In genomic region chr16:4365014-4365406, GRCh38 we compare ENCODE assay signal across 22 cellular contexts. TPM values are rescaled to one million over a fixed set of nuclear protein-coding genes. Genes with fewer than 3 reads are reported as not detected.
DNase-seq lines count a peak whose midpoint lies in the region; ATAC-seq and TF ChIP-seq lines count a peak whose summit lies in the region.
"Had no signal": no experiment of that assay in that cellular context is flagged by ENCODE, and none has a peak within 500 bp of the region (broad histone marks: within the 10 kb centered on the region; RNA-seq: fewer than 3 reads in every experiment).

No MANE protein-coding gene starts in this region.

- TF ChIP-seq EP300 in gastroesophageal sphincter (IDR thresholded peaks at IDR 0.05) = no peak

- ATAC-seq in GM18511 (IDR thresholded peaks at IDR 0.05; ENCODE audit: unreplicated experiment) (peak; percentile 96), HG02571 (IDR thresholded peaks at IDR 0.05; ENCODE audit: unreplicated experiment) (peak; percentile 51), HG03521 (IDR thresholded peaks at IDR 0.05; ENCODE audit: unreplicated experiment) (peak; percentile 49), gastroesophageal sphincter (no peak)
- ATAC-seq: esophagus mucosa had no signal

- no peak for TF ChIP-seq CTCF in spleen (IDR thresholded peaks at IDR 0.05 in 8 of 11, conservative IDR thresholded peaks at IDR 0.05 in 3 of 11)
- TF ChIP-seq CTCF in gastroesophageal sphincter (IDR thresholded peaks at IDR 0.05) = no peak
- TF ChIP-seq CTCF in lower leg skin (IDR thresholded peaks at IDR 0.05) = no peak

- H3K36me3 ChIP-seq in spleen (peaks cover 0 to 96% (median 55%) of the 10 kb centered on the region in 6 donors), gastroesophageal sphincter (peaks cover 0 to 57% of the 10 kb centered on the region in 2 donors)

- DNase-seq in spleen (peak; percentile 84), NOMO-1 (lab: John Stamatoyannopoulos, UW; ENCODE audit: unreplicated experiment in 2 of 2) (no peak), midbrain (lab: John Stamatoyannopoulos, UW) (no peak), lower leg skin (ENCODE audit: low spot score in 2 of 2) (no peak)
- DNase-seq: activated CD4-positive, CD25-positive, alpha-beta regulatory T cell treated with anti-CD3 and anti-CD28 coated beads, Interleukin-2, amount 50 U/mL, for 72 hours; activated CD8-positive, alpha-beta memory T cell treated with anti-CD3 and anti-CD28 coated beads, Interleukin-2, amount 50 U/mL, for 48 hours; activated naive CD4-positive, alpha-beta T cell treated with anti-CD3 and anti-CD28 coated beads, Interleukin-2, amount 10 ng/mL, durations not matched to agents 7 days and 5 days; Calu3; GDM1; glutamatergic neuron; mesendoderm; NCI-H1417; NK-92 treated with Interleukin-12 subunit alpha and Interleukin-12 subunit beta, amount 100 ng/mL, for 24 hours; substantia nigra had no signal

- no peak overlapping the region for H3K4me3 ChIP-seq in spleen
- no peak overlapping the region for H3K4me3 ChIP-seq in gastroesophageal sphincter
- H3K4me3 ChIP-seq in lower leg skin (ENCODE audit: low read depth, poor library complexity, severe bottlenecking) = no peak overlapping the region

- H3K9me3 ChIP-seq in spleen (no peaks in the 10 kb centered on the region), gastroesophageal sphincter (no peaks in the 10 kb centered on the region)
- H3K9me3 ChIP-seq: neutrophil had no signal

- WGBS in spleen, 5 donors = 63 to 76% (median 69%) methylated on average over 2 to 10 of the region's 10 CpGs
- WGBS in gastroesophageal sphincter (ENCODE audit: low coverage in 1 of 2), 2 donors = 60% methylated on average over 1 of the region's 10 CpGs; no CpG with 5 or more reads in 1 of the 2 donors
- 93% methylated on average over 5 to 9 of the region's 10 CpGs for WGBS in lower leg skin, 2 donors

- TF ChIP-seq POLR2A in spleen (IDR thresholded peaks at IDR 0.05) (no peak), gastroesophageal sphincter (IDR thresholded peaks at IDR 0.05) (no peak), lower leg skin (IDR thresholded peaks at IDR 0.05) (no peak)

- peak overlapping the region in 2 of 8 donors; percentile 28 to 36 for H3K27ac ChIP-seq in spleen
- no peak overlapping the region for H3K27ac ChIP-seq in gastroesophageal sphincter
- H3K27ac ChIP-seq: KMS-11, neutrophil had no signal

- intact Hi-C loops in spleen (cut with DNase I; ENCODE audit: low total_unique reads) (no loop called here), lower leg skin (cut with DNase I; ENCODE audit: low total_unique reads) (no loop called here)

- H3K4me1 ChIP-seq in spleen = peaks cover 7 to 58% (median 28%) of the 10 kb centered on the region in 6 donors
- peaks cover 0 to 6% (median 0%) of the 10 kb centered on the region in 3 donors for H3K4me1 ChIP-seq in gastroesophageal sphincter

- H3K27me3 ChIP-seq in spleen (replicated peaks in 1 of 7) = no peaks in the 10 kb centered on the region
- no peaks in the 10 kb centered on the region for H3K27me3 ChIP-seq in gastroesophageal sphincter
- H3K27me3 ChIP-seq: neutrophil had no signal

RNA-seq across cellular contexts. Expression of gene VASN, which starts 6.6 kb away (rescaled TPM):
- total RNA-seq in spleen (10 to 100 TPM in 5 of 7 donors, 1 to 10 TPM in 2; 7.4 to 24.9 (median 15.6) TPM), gastroesophageal sphincter (10 to 100 TPM in 3 of 4 donors, 1 to 10 TPM in 1; 6.8 to 35.8 (median 19.9) TPM), lower leg skin (10 to 100 TPM; 35.6 to 52.8 (median 46.7) TPM)
- polyA plus RNA-seq in spleen = 1 to 10 TPM; 2.0 to 6.3 (median 5.2) TPM
- total RNA-seq: T-helper 2 cell treated with Interferon-gamma antibody and Interleukin-4, amounts not matched to agents 100 ng/mL and 5 ng/mL, for 36 hours had no signal

RNA-seq across cellular contexts. Expression of gene PAM16, which starts 13.9 kb away (rescaled TPM):
- total RNA-seq in spleen (10 to 100 TPM; 26.7 to 45.9 (median 30.1) TPM), gastroesophageal sphincter (10 to 100 TPM; 26.0 to 37.3 (median 34.7) TPM), lower leg skin (10 to 100 TPM; 26.2 to 64.5 (median 40.9) TPM)
- polyA plus RNA-seq in spleen = 10 to 100 TPM; 65.5 to 88.8 (median 84.8) TPM

RNA-seq across cellular contexts. Expression of gene GLIS2, which starts 49.1 kb away (rescaled TPM):
- total RNA-seq in spleen = 1 to 10 TPM; 1.8 to 8.4 (median 4.8) TPM
- 1 to 10 TPM in 2 of 3 donors, under 1 TPM in 1; 0.89 to 2.5 (median 2.0) TPM for polyA plus RNA-seq in spleen
- 10 to 100 TPM in 1 of 4 donors, 1 to 10 TPM in 3; 5.7 to 26.9 (median 7.9) TPM for total RNA-seq in gastroesophageal sphincter
- total RNA-seq in lower leg skin = 1 to 10 TPM; 1.3 to 2.6 (median 2.2) TPM

RNA-seq across cellular contexts. Expression of gene CORO7, which starts 51.4 kb away (rescaled TPM):
- 100 to 1,000 TPM in 6 of 7 donors, 10 to 100 TPM in 1; 89.9 to 177 (median 149) TPM for total RNA-seq in spleen
- polyA plus RNA-seq in spleen = 10 to 100 TPM; 29.7 to 70.6 (median 50.5) TPM
- total RNA-seq in gastroesophageal sphincter = 10 to 100 TPM; 11.0 to 38.9 (median 17.8) TPM
- total RNA-seq in lower leg skin = 10 to 100 TPM; 18.4 to 39.0 (median 22.7) TPM
